In genomic region chr19:47430041-47430802, GRCh38 we compare ENCODE assay signal across 8 cellular contexts. TPM values are rescaled to one million over a fixed set of nuclear protein-coding genes. Genes with fewer than 3 reads are reported as not detected.
A peak's percentile ranks its signal among the peaks of the same experiment; 100 is the strongest.
DNase-seq lines count a peak whose midpoint lies in the region; ATAC-seq and TF ChIP-seq lines count a peak whose summit lies in the region.

No MANE protein-coding gene starts in this region.

- H3K4me3 ChIP-seq in ectodermal cell (ENCODE audit: insufficient read depth, low read depth, low read length): peak overlapping the region; percentile 20

- H3K9me3 ChIP-seq in ectodermal cell (ENCODE audit: control insufficient read depth, low read length): no peaks in the 10 kb centered on the region

- peaks cover 38 to 61% (median 42%) of the 10 kb centered on the region in 3 donors for H3K27me3 Mint-ChIP-seq in naive B cell

- peaks cover 30% of the 10 kb centered on the region for H3K27me3 ChIP-seq in ectodermal cell (ENCODE audit: control insufficient read depth, insufficient read depth, low read length, poor library complexity, severe bottlenecking)

- H3K36me3 ChIP-seq in ectodermal cell (ENCODE audit: control insufficient read depth, insufficient read depth, low read length): no peaks in the 10 kb centered on the region

- DNase-seq in AG09319 (ENCODE audit: extremely low read depth, low read depth) (no peak), KG1 (lab: John Stamatoyannopoulos, UW) (peak; percentile 15), naive B cell (no peak), T-helper 9 cell (no peak), NCI-H2196 (lab: John Stamatoyannopoulos, UW; ENCODE audit: unreplicated experiment) (no peak), DMS114 treated with DMSO at 0.1 percent for 48 hours (lab: John Stamatoyannopoulos, UW; ENCODE audit: unreplicated experiment) (no peak)

- peaks cover 16% of the 10 kb centered on the region for H3K4me1 ChIP-seq in ectodermal cell (ENCODE audit: control insufficient read depth, insufficient read depth, low read length)

- H3K36me3 Mint-ChIP-seq in naive B cell: peaks cover 0 to 11% of the 10 kb centered on the region in 2 donors

- H3K27ac ChIP-seq in ectodermal cell (ENCODE audit: insufficient read depth, low read depth, low read length, poor library complexity, severe bottlenecking): no peak overlapping the region

- WGBS in ectodermal cell, 2 experiments: 12 to 14% methylated on average over 69 of the region's 69 CpGs

- peak overlapping the region in 5 of 8 donors; percentile 6 to 80 (median 23) for H3K4me3 Mint-ChIP-seq in naive B cell

- no peak overlapping the region for H3K27ac Mint-ChIP-seq in naive B cell

- peak; percentile 18 to 26 for ATAC-seq in naive B cell (ENCODE audit: low read depth in 2 of 2)
- ATAC-seq in HG03175 (IDR thresholded peaks at IDR 0.05; ENCODE audit: unreplicated experiment): no peak

- peak; percentile 14 for TF ChIP-seq CTCF in AG09319 (IDR thresholded peaks at IDR 0.05; ENCODE audit: low read depth, low read length)

- H3K9me3 Mint-ChIP-seq in naive B cell: peaks cover 0 to 8% (median 2%) of the 10 kb centered on the region in 7 donors

- peaks cover 4 to 11% (median 9%) of the 10 kb centered on the region in 3 donors for H3K4me1 Mint-ChIP-seq in naive B cell

RNA-seq across cellular contexts. Expression of gene MEIS3, which starts 10.9 kb away (rescaled TPM):
- polyA plus RNA-seq in ectodermal cell (2013, experiment 1 of 4): 82.5 TPM
- polyA plus RNA-seq in ectodermal cell (2013, experiment 2 of 4): 80.8 TPM
- 81.3 TPM for polyA plus RNA-seq in ectodermal cell (2013, experiment 3 of 4)
- polyA plus RNA-seq in ectodermal cell (2013, experiment 4 of 4): 86.6 TPM
- polyA plus RNA-seq in naive B cell (ENCODE audit: low read depth in 6 of 6): not detected

RNA-seq across cellular contexts. Expression of gene SLC8A2, which starts 41.5 kb away (rescaled TPM):
- polyA plus RNA-seq in ectodermal cell (2013, experiment 1 of 4): 9.8 TPM
- polyA plus RNA-seq in ectodermal cell (2013, experiment 2 of 4): 8.2 TPM
- polyA plus RNA-seq in ectodermal cell (2013, experiment 3 of 4): 10.0 TPM
- 7.9 TPM for polyA plus RNA-seq in ectodermal cell (2013, experiment 4 of 4)
- polyA plus RNA-seq in naive B cell (ENCODE audit: low read depth in 6 of 6): not detected

RNA-seq across cellular contexts. Expression of gene KPTN, which starts 53.8 kb away (rescaled TPM):
- 29.3 TPM for polyA plus RNA-seq in ectodermal cell (2013, experiment 1 of 4)
- polyA plus RNA-seq in ectodermal cell (2013, experiment 2 of 4): 26.5 TPM
- polyA plus RNA-seq in ectodermal cell (2013, experiment 3 of 4): 29.7 TPM
- polyA plus RNA-seq in ectodermal cell (2013, experiment 4 of 4): 29.4 TPM
- polyA plus RNA-seq in naive B cell (ENCODE audit: low read depth in 6 of 6): 10 to 100 TPM in 2 of 6 donors, 1 to 10 TPM in 4; 6.1 to 25.8 (median 9.3) TPM
